15 cellular contexts compared by ENCODE assay signal in the genomic region with DNA sequence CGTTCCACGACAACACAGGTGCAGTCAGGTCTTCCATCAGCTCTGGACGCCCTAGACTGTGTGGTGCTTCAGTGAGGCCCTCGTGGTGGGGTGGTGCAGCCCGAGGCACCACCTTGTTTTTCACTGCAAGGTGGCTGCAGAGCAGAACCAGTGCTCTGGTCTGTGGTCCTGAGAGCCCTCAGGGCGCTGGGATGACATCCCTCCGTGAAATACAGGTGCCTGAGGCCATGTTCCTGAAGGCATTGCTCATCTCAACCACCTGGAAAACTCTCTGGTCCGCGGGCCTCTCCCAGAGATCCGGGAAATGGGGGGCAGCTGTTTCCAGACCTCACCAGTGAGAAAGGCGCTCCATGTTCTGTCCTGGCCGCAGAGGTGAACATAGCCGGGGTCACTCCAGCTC.
DNase-seq lines count a peak whose midpoint lies in the region; ATAC-seq and TF ChIP-seq lines count a peak whose summit lies in the region.
"Had no signal": no experiment of that assay in that cellular context is flagged by ENCODE, and none has a peak within 500 bp of the region (broad histone marks: within the 10 kb centered on the region; RNA-seq: fewer than 3 reads in every experiment).

No MANE protein-coding gene starts in this region.

- H3K27ac Mint-ChIP-seq in activated CD4-positive, alpha-beta memory T cell treated with anti-CD3 and anti-CD28 coated beads, Interleukin-2, amount 10 ng/mL, durations not matched to agents 7 days and 5 days, result peak overlapping the region; percentile 76
- no peak overlapping the region for H3K27ac Mint-ChIP-seq in activated CD4-positive, alpha-beta memory T cell treated with anti-CD3 and anti-CD28 coated beads for 36 hours
- H3K27ac Mint-ChIP-seq in T-helper 17 cell, result peak overlapping the region; percentile 94
- peak overlapping the region; percentile 92 to 94 for H3K27ac Mint-ChIP-seq in natural killer cell
- peak overlapping the region; percentile 51 for H3K27ac Mint-ChIP-seq in stimulated activated naive B cell treated with anti-CD40 and anti-IgM and Interleukin-4, amounts not matched to agents 10 μg/mL and 1 μg/mL and 100 μg/mL, for 72 hours

- intact Hi-C loops in activated CD4-positive, alpha-beta memory T cell treated with anti-CD3 and anti-CD28 coated beads for 36 hours (cut with micrococcal nuclease), result no loop called here
- intact Hi-C loops in natural killer cell (cut with micrococcal nuclease), result no loop called here

- CTCF ChIA-PET in activated CD4-positive, alpha-beta memory T cell treated with anti-CD3 and anti-CD28 coated beads, Interleukin-2, amount 10 ng/mL, durations not matched to agents 7 days and 5 days (lab: Charles Lee), result interaction anchor here (2.5 to 2.9 kb wide), 2 partner anchors 8 to 16 kb away, joined by 10 to 11 read pairs; no protein-coding TSS in a partner anchor
- CTCF ChIA-PET in activated CD4-positive, alpha-beta memory T cell treated with anti-CD3 and anti-CD28 coated beads for 36 hours (lab: Charles Lee), result interaction anchor here (1.3 to 4.4 kb wide), 3 partner anchors 10 to 39 kb away, joined by 3 to 32 read pairs (median 5); no protein-coding TSS in a partner anchor

- peaks cover 56% of the 10 kb centered on the region for H3K4me1 Mint-ChIP-seq in activated CD4-positive, alpha-beta memory T cell treated with anti-CD3 and anti-CD28 coated beads, Interleukin-2, amount 10 ng/mL, durations not matched to agents 7 days and 5 days
- peaks cover 56% of the 10 kb centered on the region for H3K4me1 Mint-ChIP-seq in activated CD4-positive, alpha-beta memory T cell treated with anti-CD3 and anti-CD28 coated beads for 36 hours (ENCODE audit: low read depth)
- peaks cover 36% of the 10 kb centered on the region for H3K4me1 Mint-ChIP-seq in T-helper 17 cell
- H3K4me1 Mint-ChIP-seq in natural killer cell, result peaks cover 95 to 96% of the 10 kb centered on the region in 2 donors
- peaks cover 47 to 66% of the 10 kb centered on the region in 2 donors for H3K4me1 Mint-ChIP-seq in stimulated activated naive B cell treated with anti-CD40 and anti-IgM and Interleukin-4, amounts not matched to agents 10 μg/mL and 1 μg/mL and 100 μg/mL, for 72 hours

- no peak for TF ChIP-seq CTCF in natural killer cell (IDR thresholded peaks at IDR 0.05)

- H3K36me3 Mint-ChIP-seq in activated CD4-positive, alpha-beta memory T cell treated with anti-CD3 and anti-CD28 coated beads, Interleukin-2, amount 10 ng/mL, durations not matched to agents 7 days and 5 days (ENCODE audit: low read depth), result peaks cover 4% of the 10 kb centered on the region
- H3K36me3 Mint-ChIP-seq in activated CD4-positive, alpha-beta memory T cell treated with anti-CD3 and anti-CD28 coated beads for 36 hours, result no peaks in the 10 kb centered on the region
- H3K36me3 Mint-ChIP-seq in T-helper 17 cell (ENCODE audit: low read depth) (no peaks in the 10 kb centered on the region), natural killer cell (no peaks in the 10 kb centered on the region)
- no peaks in the 10 kb centered on the region for H3K36me3 Mint-ChIP-seq in stimulated activated naive B cell treated with anti-CD40 and anti-IgM and Interleukin-4, amounts not matched to agents 10 μg/mL and 1 μg/mL and 100 μg/mL, for 72 hours

- no peak for DNase-seq in activated CD4-positive, alpha-beta memory T cell treated with anti-CD3 and anti-CD28 coated beads, Interleukin-2, amount 10 ng/mL, durations not matched to agents 7 days and 5 days
- DNase-seq in activated CD4-positive, alpha-beta memory T cell treated with anti-CD3 and anti-CD28 coated beads for 36 hours, result no peak
- DNase-seq in T-helper 17 cell, result no peak
- DNase-seq in natural killer cell, result no peak
- DNase-seq in stimulated activated naive B cell treated with anti-CD40 and anti-IgM and Interleukin-4, amounts not matched to agents 10 μg/mL and 1 μg/mL and 100 μg/mL, for 72 hours, result no peak
- no peak for DNase-seq in NCI-H187 (lab: John Stamatoyannopoulos, UW)
- DNase-seq in stimulated activated CD4-positive, alpha-beta T cell treated with anti-CD3 and anti-CD28 coated beads, Interleukin-12 subunit alpha, Interleukin-12 subunit beta, amount 100 ng/mL, for 4 hours, result no peak
- DNase-seq: Caco-2, DMS53, NCI-H1436 treated with DMSO at 0.1 percent for 48 hours, NCI-H2081, NCI-H82, PC-3 had no signal

- H3K9me3 ChIP-seq in T-helper 17 cell (ENCODE audit: control insufficient read depth, low read length, poor library complexity, severe bottlenecking), result no peaks in the 10 kb centered on the region
- H3K9me3 ChIP-seq: Caco-2, HAP-1 had no signal

- no peak for ATAC-seq in T-helper 17 cell
- ATAC-seq in natural killer cell, result no peak
- ATAC-seq in stimulated activated naive B cell treated with anti-CD40 and anti-IgM and Interleukin-4, amounts not matched to agents 10 μg/mL and 1 μg/mL and 100 μg/mL, for 72 hours (replicated peaks), result no peak
- ATAC-seq in GM18498 (IDR thresholded peaks at IDR 0.05; ENCODE audit: unreplicated experiment), result no peak
- ATAC-seq: PC-3 had no signal

- POLR2A ChIA-PET in activated CD4-positive, alpha-beta memory T cell treated with anti-CD3 and anti-CD28 coated beads, Interleukin-2, amount 10 ng/mL, durations not matched to agents 7 days and 5 days (lab: Charles Lee), result no interaction called here
- POLR2A ChIA-PET in activated CD4-positive, alpha-beta memory T cell treated with anti-CD3 and anti-CD28 coated beads for 36 hours (lab: Charles Lee), result no interaction called here

- H3K9me3 Mint-ChIP-seq in activated CD4-positive, alpha-beta memory T cell treated with anti-CD3 and anti-CD28 coated beads, Interleukin-2, amount 10 ng/mL, durations not matched to agents 7 days and 5 days, result no peaks in the 10 kb centered on the region
- H3K9me3 Mint-ChIP-seq in activated CD4-positive, alpha-beta memory T cell treated with anti-CD3 and anti-CD28 coated beads for 36 hours, result no peaks in the 10 kb centered on the region
- H3K9me3 Mint-ChIP-seq in natural killer cell, result peaks cover 0 to 2% of the 10 kb centered on the region in 2 donors
- no peaks in the 10 kb centered on the region for H3K9me3 Mint-ChIP-seq in stimulated activated naive B cell treated with anti-CD40 and anti-IgM and Interleukin-4, amounts not matched to agents 10 μg/mL and 1 μg/mL and 100 μg/mL, for 72 hours

- H3K27me3 Mint-ChIP-seq in activated CD4-positive, alpha-beta memory T cell treated with anti-CD3 and anti-CD28 coated beads, Interleukin-2, amount 10 ng/mL, durations not matched to agents 7 days and 5 days, result peaks cover 33% of the 10 kb centered on the region
- peaks cover 31% of the 10 kb centered on the region for H3K27me3 Mint-ChIP-seq in activated CD4-positive, alpha-beta memory T cell treated with anti-CD3 and anti-CD28 coated beads for 36 hours
- no peaks in the 10 kb centered on the region for H3K27me3 Mint-ChIP-seq in T-helper 17 cell
- peaks cover 0 to 8% of the 10 kb centered on the region in 2 donors for H3K27me3 Mint-ChIP-seq in natural killer cell (ENCODE audit: low read depth in 2 of 2)
- peaks cover 7 to 11% of the 10 kb centered on the region in 2 donors for H3K27me3 Mint-ChIP-seq in stimulated activated naive B cell treated with anti-CD40 and anti-IgM and Interleukin-4, amounts not matched to agents 10 μg/mL and 1 μg/mL and 100 μg/mL, for 72 hours

- H3K4me3 Mint-ChIP-seq in activated CD4-positive, alpha-beta memory T cell treated with anti-CD3 and anti-CD28 coated beads, Interleukin-2, amount 10 ng/mL, durations not matched to agents 7 days and 5 days, result no peak overlapping the region
- no peak overlapping the region for H3K4me3 Mint-ChIP-seq in activated CD4-positive, alpha-beta memory T cell treated with anti-CD3 and anti-CD28 coated beads for 36 hours
- no peak overlapping the region for H3K4me3 Mint-ChIP-seq in T-helper 17 cell
- H3K4me3 Mint-ChIP-seq in natural killer cell, result peak overlapping the region; percentile 55
- H3K4me3 Mint-ChIP-seq in stimulated activated naive B cell treated with anti-CD40 and anti-IgM and Interleukin-4, amounts not matched to agents 10 μg/mL and 1 μg/mL and 100 μg/mL, for 72 hours, result no peak overlapping the region
